In genomic region chr22:30635273-30636225, GRCh38 we compare ENCODE assay signal across 8 cellular contexts. TPM values are rescaled to one million over a fixed set of nuclear protein-coding genes. Genes with fewer than 3 reads are reported as not detected.
DNase-seq lines count a peak whose midpoint lies in the region; ATAC-seq, FAIRE-seq and TF ChIP-seq lines count a peak whose summit lies in the region.

Gene SLC35E4, plus strand, starts transcription at chr22:30635781. Its CDS starts 670 bp downstream, at chr22:30636451.

- POLR2A ChIA-PET in A549 (lab: Yijun Ruan, JAX) (interaction anchor here (0.9 to 2.1 kb wide), 3 partner anchors 29 to 120 kb away, joined by 3 to 10 read pairs (median 3); partner anchors contain the start of genes DUSP18 and TCN2), WTC11 (lab: Charles Lee) (interaction anchor here (0.5 to 1.7 kb wide), 6 partner anchors 12 to 333 kb away, joined by 3 to 8 read pairs (median 4); partner anchors contain the start of genes MORC2, OSBP2, TCN2 and TUG1)

- no peak for TF ChIP-seq EP300 in A549 (IDR thresholded peaks at IDR 0.05)

- no peak for TF ChIP-seq RAD21 in A549 (conservative IDR thresholded peaks at IDR 0.05 in 1 of 2, IDR thresholded peaks at IDR 0.05 in 1 of 2)

- 4% methylated on average over 18 of the region's 75 CpGs for WGBS in A549 (ENCODE audit: missing lambda C conversion rate)

- ATAC-seq in A549 (peak; percentile 84 to 91), HG03066 (IDR thresholded peaks at IDR 0.05; ENCODE audit: low read depth, unreplicated experiment) (peak; percentile 65), WTC11 (peak; percentile 89)

- no peak for TF ChIP-seq CTCF in A549 (IDR thresholded peaks at IDR 0.05)
- TF ChIP-seq CTCF in WTC11 (IDR thresholded peaks at IDR 0.05): no peak
- TF ChIP-seq CTCF in cardiac fibroblast (IDR thresholded peaks at IDR 0.05; ENCODE audit: low read depth, low read length): peak; percentile 45

- TF ChIP-seq POLR2A in A549 (IDR thresholded peaks at IDR 0.05; ENCODE audit: low read length) (peak; percentile 70), GM18526 (IDR thresholded peaks at IDR 0.05; ENCODE audit: extremely low read depth, insufficient read length) (peak; percentile 51)

- H3K4me2 ChIP-seq in A549: peak within 1 kb of the TSS; percentile 99

- 0 out of 2 replicates have a peak within 1 kb of the TSS, but pooled peaks have one; percentile 15 for H3K27ac Mint-ChIP-seq in WTC11

- no peaks in the 10 kb centered on the region for H3K9me3 ChIP-seq in A549

- H3K27me3 Mint-ChIP-seq in WTC11 (ENCODE audit: low read depth): 0 out of 2 replicates have a peak, but pooled peaks cover 7% of the 10 kb centered on the region

- H3K9me3 Mint-ChIP-seq in WTC11: peaks cover 14% of the 10 kb centered on the region

- H3K4me3 ChIP-seq in A549: peak within 1 kb of the TSS; percentile 80
- peak within 1 kb of the TSS; percentile 57 to 72 for H3K4me3 ChIP-seq in cardiac fibroblast (replicated peaks in 1 of 2; ENCODE audit: low read depth in 2 of 2, low read length in 2 of 2)

- peaks cover 18% of the 10 kb centered on the region for H3K4me1 Mint-ChIP-seq in WTC11

- H3K27ac ChIP-seq in A549: peak within 1 kb of the TSS; percentile 88 to 97

- CTCF ChIA-PET in A549 (lab: Yijun Ruan, JAX): interaction anchor here (0.6 to 6.0 kb wide), 28 partner anchors 8 to 482 kb away, joined by 3 to 129 read pairs (median 5); partner anchors contain the start of gene TCN2
- CTCF ChIA-PET in WTC11 (lab: Charles Lee): interaction anchor here (0.6 to 5.6 kb wide), 52 partner anchors 8 to 334 kb away, joined by 3 to 166 read pairs (median 4); partner anchors contain the start of genes DUSP18, GAL3ST1, OSBP2 and PES1

- peaks cover 26% of the 10 kb centered on the region for H3K36me3 Mint-ChIP-seq in WTC11

- H3K4me1 ChIP-seq in A549: peaks cover 21% of the 10 kb centered on the region

- no peak for FAIRE-seq in A549 (lab: Jason Lieb, UNC)

- H3K4me3 Mint-ChIP-seq in WTC11: peak within 1 kb of the TSS; percentile 70

- DNase-seq in A549 (ENCODE audit: low read depth in 1 of 2, low spot score in 1 of 2) (peak; percentile 71 to 86), NCI-H2196 (lab: John Stamatoyannopoulos, UW; ENCODE audit: unreplicated experiment) (peak; percentile 69), WTC11 (ENCODE audit: low spot score) (peak; percentile 94), cardiac fibroblast (ENCODE audit: low read depth in 2 of 2) (peak; percentile 93 to 95), iris pigment epithelial cell (ENCODE audit: low read depth) (peak; percentile 87)
- DNase-seq in stimulated activated CD4-positive, alpha-beta T cell treated with anti-CD3 and anti-CD28 coated beads, Interleukin-12 subunit alpha, Interleukin-12 subunit beta, amount 100 ng/mL, for 24 hours (ENCODE audit: low read depth in 2 of 2): peak; percentile 93 to 97

TF ChIP-seq in A549, 52 proteins besides CTCF, POLR2A, EP300 and RAD21 (continues in another document):
- TF ChIP-seq ESRRA (IDR thresholded peaks at IDR 0.05; ENCODE audit: borderline replicate concordance, low read length) (no peak), CHD2 (IDR thresholded peaks at IDR 0.05; ENCODE audit: low read length, partially characterized antibody) (no peak), REST (IDR thresholded peaks at IDR 0.05) (no peak), SREBF2 (IDR thresholded peaks at IDR 0.05) (no peak), USF2 (IDR thresholded peaks at IDR 0.05) (no peak), E2F6 (IDR thresholded peaks at IDR 0.05; ENCODE audit: borderline replicate concordance, low read depth) (no peak), ZC3H11A (IDR thresholded peaks at IDR 0.05) (no peak)

TF ChIP-seq in WTC11, 78 proteins besides CTCF, POLR2A, EP300 and RAD21:
- TF ChIP-seq E2F5 (CRISPR knock-in tag; IDR thresholded peaks at IDR 0.05) (0 out of 2 replicates have a peak, but pooled peaks have one; percentile 11), EMX1 (CRISPR knock-in tag; IDR thresholded peaks at IDR 0.05) (no peak), ZNF423 (CRISPR knock-in tag; IDR thresholded peaks at IDR 0.05) (peak; percentile 90), FOXP1 (CRISPR knock-in tag; IDR thresholded peaks at IDR 0.05; ENCODE audit: borderline replicate concordance) (peak; percentile 52; the same call in 1 of the 2 replicates), HMGXB4 (CRISPR knock-in tag; IDR thresholded peaks at IDR 0.05) (peak; percentile 43; the same call in 1 of the 2 replicates), SP1 (CRISPR knock-in tag; conservative IDR thresholded peaks at IDR 0.05) (peak; percentile 56), CREB1 (CRISPR knock-in tag; IDR thresholded peaks at IDR 0.05) (no peak)

RNA-seq across cellular contexts. Expression of gene SLC35E4, which starts in this region (rescaled TPM):
- polyA plus RNA-seq in A549 (2011; rRNA removed) (1.9 and 2.0 TPM in 2 replicates), A549 (2017; fragmentation: RNase III; extraction: RNeasy Plus Mini Kit Qiagen cat#74134 plus additional on column Dnase treatment) (3.0 to 3.3 TPM (median 3.3 TPM) in 3 replicates)
- polyA plus RNA-seq in A549 (2012; cell fraction: cytosol; rRNA removed): 2.6 and 4.3 TPM in 2 replicates
- polyA plus RNA-seq in A549 (2012; cell fraction: nucleus; rRNA removed): 4.2 and 7.8 TPM in 2 replicates
- 1.6 and 1.7 TPM in 2 replicates for polyA minus RNA-seq in A549 (2011; rRNA and poly(A)+ RNA removed)
- total RNA-seq in WTC11 (2021): 5.2 to 5.5 TPM (median 5.3 TPM) in 3 replicates

Comparison
In these comparisons a context has a peak if more than half of its experiments do, and no peak if none do; other contexts are left out.
1. Peak in every context shown above with its lines: DNase-seq, ATAC-seq, H3K4me3 ChIP-seq and H3K27ac ChIP-seq.